In the genomic region with DNA sequence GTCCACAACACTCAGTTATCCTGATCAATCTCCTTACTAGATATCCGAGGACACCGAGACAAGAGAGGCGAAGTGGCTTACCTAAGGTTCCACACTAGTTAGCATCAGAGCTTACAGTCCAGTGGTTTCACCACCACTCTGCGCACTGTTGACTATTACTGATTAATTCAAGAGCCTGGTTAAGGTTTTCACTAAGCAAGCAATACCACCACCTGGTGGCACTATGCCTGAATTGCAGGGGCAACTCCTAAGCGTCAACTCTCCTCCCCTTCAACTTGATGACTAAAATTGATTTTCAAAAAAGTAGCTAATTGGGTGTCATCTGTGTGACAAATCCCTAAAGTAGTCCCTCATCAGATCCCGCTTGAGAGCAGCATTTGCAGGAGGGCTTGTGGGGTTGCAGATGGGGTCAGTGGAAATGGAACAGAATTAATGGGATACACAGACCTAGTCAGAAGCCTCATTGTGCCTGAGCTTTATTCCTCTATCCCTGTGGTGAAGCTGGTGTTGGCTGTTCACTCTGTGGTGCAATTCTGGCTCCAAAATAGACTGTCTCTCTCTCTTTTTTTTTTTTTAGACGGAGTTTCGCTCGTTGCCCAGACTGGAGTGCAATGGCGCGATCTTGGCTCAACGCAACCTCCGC, we compare ENCODE assay signal across 1 cellular context.
TF ChIP-seq lines count a peak whose summit lies in the region.

No MANE protein-coding gene starts in this region.

TF ChIP-seq in H1, 55 proteins besides CTCF, POLR2A, EP300 and RAD21:
- TF ChIP-seq RXRA (IDR thresholded peaks at IDR 0.05; ENCODE audit: insufficient read depth, low read depth, low read length), result no peak
- no peak for TF ChIP-seq CBX5 (IDR thresholded peaks at IDR 0.05; ENCODE audit: low read depth, low read length)
- no peak for TF ChIP-seq JUN (IDR thresholded peaks at IDR 0.05; ENCODE audit: low read depth, low read length)
- TF ChIP-seq SAP30 (IDR thresholded peaks at IDR 0.05; ENCODE audit: insufficient read depth, insufficient replicate concordance, low read length), result no peak
- TF ChIP-seq EZH2 (IDR thresholded peaks at IDR 0.05; ENCODE audit: low read depth, low read length, severe bottlenecking), result no peak
- TF ChIP-seq, protein P1, sequence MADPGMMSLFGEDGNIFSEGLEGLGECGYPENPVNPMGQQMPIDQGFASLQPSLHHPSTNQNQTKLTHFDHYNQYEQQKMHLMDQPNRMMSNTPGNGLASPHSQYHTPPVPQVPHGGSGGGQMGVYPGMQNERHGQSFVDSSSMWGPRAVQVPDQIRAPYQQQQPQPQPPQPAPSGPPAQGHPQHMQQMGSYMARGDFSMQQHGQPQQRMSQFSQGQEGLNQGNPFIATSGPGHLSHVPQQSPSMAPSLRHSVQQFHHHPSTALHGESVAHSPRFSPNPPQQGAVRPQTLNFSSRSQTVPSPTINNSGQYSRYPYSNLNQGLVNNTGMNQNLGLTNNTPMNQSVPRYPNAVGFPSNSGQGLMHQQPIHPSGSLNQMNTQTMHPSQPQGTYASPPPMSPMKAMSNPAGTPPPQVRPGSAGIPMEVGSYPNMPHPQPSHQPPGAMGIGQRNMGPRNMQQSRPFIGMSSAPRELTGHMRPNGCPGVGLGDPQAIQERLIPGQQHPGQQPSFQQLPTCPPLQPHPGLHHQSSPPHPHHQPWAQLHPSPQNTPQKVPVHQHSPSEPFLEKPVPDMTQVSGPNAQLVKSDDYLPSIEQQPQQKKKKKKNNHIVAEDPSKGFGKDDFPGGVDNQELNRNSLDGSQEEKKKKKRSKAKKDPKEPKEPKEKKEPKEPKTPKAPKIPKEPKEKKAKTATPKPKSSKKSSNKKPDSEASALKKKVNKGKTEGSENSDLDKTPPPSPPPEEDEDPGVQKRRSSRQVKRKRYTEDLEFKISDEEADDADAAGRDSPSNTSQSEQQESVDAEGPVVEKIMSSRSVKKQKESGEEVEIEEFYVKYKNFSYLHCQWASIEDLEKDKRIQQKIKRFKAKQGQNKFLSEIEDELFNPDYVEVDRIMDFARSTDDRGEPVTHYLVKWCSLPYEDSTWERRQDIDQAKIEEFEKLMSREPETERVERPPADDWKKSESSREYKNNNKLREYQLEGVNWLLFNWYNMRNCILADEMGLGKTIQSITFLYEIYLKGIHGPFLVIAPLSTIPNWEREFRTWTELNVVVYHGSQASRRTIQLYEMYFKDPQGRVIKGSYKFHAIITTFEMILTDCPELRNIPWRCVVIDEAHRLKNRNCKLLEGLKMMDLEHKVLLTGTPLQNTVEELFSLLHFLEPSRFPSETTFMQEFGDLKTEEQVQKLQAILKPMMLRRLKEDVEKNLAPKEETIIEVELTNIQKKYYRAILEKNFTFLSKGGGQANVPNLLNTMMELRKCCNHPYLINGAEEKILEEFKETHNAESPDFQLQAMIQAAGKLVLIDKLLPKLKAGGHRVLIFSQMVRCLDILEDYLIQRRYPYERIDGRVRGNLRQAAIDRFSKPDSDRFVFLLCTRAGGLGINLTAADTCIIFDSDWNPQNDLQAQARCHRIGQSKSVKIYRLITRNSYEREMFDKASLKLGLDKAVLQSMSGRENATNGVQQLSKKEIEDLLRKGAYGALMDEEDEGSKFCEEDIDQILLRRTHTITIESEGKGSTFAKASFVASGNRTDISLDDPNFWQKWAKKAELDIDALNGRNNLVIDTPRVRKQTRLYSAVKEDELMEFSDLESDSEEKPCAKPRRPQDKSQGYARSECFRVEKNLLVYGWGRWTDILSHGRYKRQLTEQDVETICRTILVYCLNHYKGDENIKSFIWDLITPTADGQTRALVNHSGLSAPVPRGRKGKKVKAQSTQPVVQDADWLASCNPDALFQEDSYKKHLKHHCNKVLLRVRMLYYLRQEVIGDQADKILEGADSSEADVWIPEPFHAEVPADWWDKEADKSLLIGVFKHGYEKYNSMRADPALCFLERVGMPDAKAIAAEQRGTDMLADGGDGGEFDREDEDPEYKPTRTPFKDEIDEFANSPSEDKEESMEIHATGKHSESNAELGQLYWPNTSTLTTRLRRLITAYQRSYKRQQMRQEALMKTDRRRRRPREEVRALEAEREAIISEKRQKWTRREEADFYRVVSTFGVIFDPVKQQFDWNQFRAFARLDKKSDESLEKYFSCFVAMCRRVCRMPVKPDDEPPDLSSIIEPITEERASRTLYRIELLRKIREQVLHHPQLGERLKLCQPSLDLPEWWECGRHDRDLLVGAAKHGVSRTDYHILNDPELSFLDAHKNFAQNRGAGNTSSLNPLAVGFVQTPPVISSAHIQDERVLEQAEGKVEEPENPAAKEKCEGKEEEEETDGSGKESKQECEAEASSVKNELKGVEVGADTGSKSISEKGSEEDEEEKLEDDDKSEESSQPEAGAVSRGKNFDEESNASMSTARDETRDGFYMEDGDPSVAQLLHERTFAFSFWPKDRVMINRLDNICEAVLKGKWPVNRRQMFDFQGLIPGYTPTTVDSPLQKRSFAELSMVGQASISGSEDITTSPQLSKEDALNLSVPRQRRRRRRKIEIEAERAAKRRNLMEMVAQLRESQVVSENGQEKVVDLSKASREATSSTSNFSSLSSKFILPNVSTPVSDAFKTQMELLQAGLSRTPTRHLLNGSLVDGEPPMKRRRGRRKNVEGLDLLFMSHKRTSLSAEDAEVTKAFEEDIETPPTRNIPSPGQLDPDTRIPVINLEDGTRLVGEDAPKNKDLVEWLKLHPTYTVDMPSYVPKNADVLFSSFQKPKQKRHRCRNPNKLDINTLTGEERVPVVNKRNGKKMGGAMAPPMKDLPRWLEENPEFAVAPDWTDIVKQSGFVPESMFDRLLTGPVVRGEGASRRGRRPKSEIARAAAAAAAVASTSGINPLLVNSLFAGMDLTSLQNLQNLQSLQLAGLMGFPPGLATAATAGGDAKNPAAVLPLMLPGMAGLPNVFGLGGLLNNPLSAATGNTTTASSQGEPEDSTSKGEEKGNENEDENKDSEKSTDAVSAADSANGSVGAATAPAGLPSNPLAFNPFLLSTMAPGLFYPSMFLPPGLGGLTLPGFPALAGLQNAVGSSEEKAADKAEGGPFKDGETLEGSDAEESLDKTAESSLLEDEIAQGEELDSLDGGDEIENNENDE (IDR thresholded peaks at IDR 0.05; ENCODE audit: insufficient replicate concordance, low read length), result no peak
